Comparison of ENCODE assay signal across 9 cellular contexts in the genomic region with DNA sequence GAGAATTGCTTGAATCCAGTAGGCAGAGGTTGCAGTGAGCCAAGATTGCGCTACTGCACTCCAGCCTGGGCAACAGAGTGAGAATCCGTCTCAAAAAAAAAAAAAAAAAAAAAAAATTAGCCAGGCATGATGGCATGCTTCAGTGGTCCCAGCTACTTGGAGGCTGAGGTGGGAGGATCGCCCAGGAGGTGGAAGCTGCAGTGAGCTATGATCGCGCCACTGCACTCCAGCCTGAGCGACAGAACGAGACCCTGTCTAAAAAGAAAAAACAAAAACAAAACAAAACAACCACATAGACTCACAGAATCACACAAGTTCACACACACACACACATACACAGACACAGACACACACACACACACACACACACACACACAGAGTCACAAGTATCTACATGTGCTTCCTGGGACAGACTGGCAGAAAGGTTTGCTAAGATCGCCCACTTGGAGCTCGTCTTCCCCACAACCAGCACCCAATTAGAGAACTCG. TPM values are rescaled to one million over a fixed set of nuclear protein-coding genes. Genes with fewer than 3 reads are reported as not detected.
DNase-seq lines count a peak whose midpoint lies in the region; ATAC-seq, FAIRE-seq and TF ChIP-seq lines count a peak whose summit lies in the region.
"Not testable (repeated sequence)": the region's sequence is repeated elsewhere in the genome, so short reads cannot be mapped to it uniquely, and the experiment has no call there.
"Had no signal": no experiment of that assay in that cellular context is flagged by ENCODE, and none has a peak within 500 bp of the region (broad histone marks: within the 10 kb centered on the region; RNA-seq: fewer than 3 reads in every experiment).

No MANE protein-coding gene starts in this region.

- H3K4me1 ChIP-seq in HUES6 (ENCODE audit: control insufficient read depth, insufficient read depth, low read length); keratinocyte (ENCODE audit: control insufficient read depth, extremely low read depth, insufficient read depth, low read length): not testable (repeated sequence)
- H3K4me1 ChIP-seq in osteoblast (ENCODE audit: insufficient read depth, low read length), result peaks cover 13% of the 10 kb centered on the region
- peaks cover 10 to 23% of the 10 kb centered on the region in 2 donors for H3K4me1 ChIP-seq in thoracic aorta (ENCODE audit: control insufficient read depth in 1 of 2, low read depth in 2 of 2)

- peaks cover 31% of the 10 kb centered on the region for H3K4me1 Mint-ChIP-seq in CD4-positive, alpha-beta T cell (ENCODE audit: low read depth)
- H3K4me1 Mint-ChIP-seq in activated naive CD8-positive, alpha-beta T cell treated with anti-CD3 and anti-CD28 coated beads for 36 hours, result peaks cover 24% of the 10 kb centered on the region
- peaks cover 14% of the 10 kb centered on the region for H3K4me1 Mint-ChIP-seq in endothelial cell (ENCODE audit: unreplicated experiment)

- H3K79me2 ChIP-seq in keratinocyte (ENCODE audit: control insufficient read depth, insufficient read depth, low read length), result peaks cover 10% of the 10 kb centered on the region
- H3K79me2 ChIP-seq in osteoblast (ENCODE audit: insufficient read depth, low read length), result peaks cover 10% of the 10 kb centered on the region

- H3K9me1 ChIP-seq in keratinocyte (ENCODE audit: control insufficient read depth, extremely low read depth, insufficient read depth, low read length), result not testable (repeated sequence)

- dilution Hi-C loops in keratinocyte (cut with MboI; ENCODE audit: extremely low pct_ligation_motif_present, low sequenced_read_pairs), result not testable (repeated sequence)

- H4K20me1 ChIP-seq in keratinocyte (ENCODE audit: control insufficient read depth, extremely low read depth, insufficient read depth, low read length); osteoblast (ENCODE audit: insufficient read depth, low read length): not testable (repeated sequence)

- intact Hi-C loops in CD4-positive, alpha-beta T cell (cut with DNase I, micrococcal nuclease), result loop anchor here (1.0 to 2.0 kb wide), 3 partner anchors 24 to 66 kb away; a partner anchor contains a TSS

- H3K9me3 ChIP-seq in CD4-positive, alpha-beta T cell (ENCODE audit: control insufficient read depth, low read length); HUES6 (ENCODE audit: control insufficient read depth, insufficient read depth, low read depth, low read length); keratinocyte (ENCODE audit: control insufficient read depth, low read depth, low read length); osteoblast (ENCODE audit: low read depth, low read length); thoracic aorta: not testable (repeated sequence)

- peak overlapping the region; percentile 10 for H3K9ac ChIP-seq in HUES6 (ENCODE audit: low read length)
- not testable (repeated sequence) for H3K9ac ChIP-seq in keratinocyte (ENCODE audit: control insufficient read depth, extremely low read depth, insufficient read depth, low read length)

- peak overlapping the region; percentile 83 for H3K4me3 ChIP-seq in HUES6 (ENCODE audit: low read depth, low read length)
- H3K4me3 ChIP-seq in keratinocyte (ENCODE audit: control insufficient read depth in 2 of 3, extremely low read depth in 1 of 3, insufficient read depth in 2 of 3, low read depth in 1 of 3, low read length in 3 of 3), result peak overlapping the region in 1 of 3 experiments; percentile 40
- peak overlapping the region; percentile 92 for H3K4me3 ChIP-seq in osteoblast (ENCODE audit: insufficient read depth, low read length)
- peak overlapping the region; percentile 83 for H3K4me3 ChIP-seq in thoracic aorta

- H3K36me3 ChIP-seq in HUES6 (ENCODE audit: control insufficient read depth, insufficient read depth, low read length) (peaks cover 13% of the 10 kb centered on the region), keratinocyte (ENCODE audit: control insufficient read depth in 2 of 2, extremely low read depth in 1 of 2, insufficient read depth in 2 of 2, low read length in 2 of 2) (peaks cover 1 to 15% of the 10 kb centered on the region in 2 experiments)
- not testable (repeated sequence) for H3K36me3 ChIP-seq in osteoblast (ENCODE audit: insufficient read depth, low read length); thoracic aorta

- CTCF ChIA-PET in CD4-positive, alpha-beta T cell (lab: Charles Lee), result interaction anchor here (0.8 to 2.6 kb wide), 8 partner anchors 10 to 171 kb away, joined by 3 to 17 read pairs (median 4); a partner anchor contains a TSS

- POLR2A ChIA-PET in CD4-positive, alpha-beta T cell (lab: Charles Lee), result interaction anchor here (0.7 to 2.6 kb wide), 31 partner anchors 9 to 1632 kb away, joined by 3 to 47 read pairs (median 4); a partner anchor contains a TSS

- DNase-seq in CD4-positive, alpha-beta T cell; activated naive CD8-positive, alpha-beta T cell treated with anti-CD3 and anti-CD28 coated beads for 36 hours; endothelial cell (ENCODE audit: low spot score); keratinocyte (ENCODE audit: low read depth, low spot score); osteoblast (ENCODE audit: insufficient read length, low spot score, missing footprints); thoracic aorta (ENCODE audit: low spot score): not testable (repeated sequence)

- H3K36me3 Mint-ChIP-seq in CD4-positive, alpha-beta T cell (ENCODE audit: low read depth), result peaks cover 35% of the 10 kb centered on the region
- peaks cover 16% of the 10 kb centered on the region for H3K36me3 Mint-ChIP-seq in activated naive CD8-positive, alpha-beta T cell treated with anti-CD3 and anti-CD28 coated beads for 36 hours
- not testable (repeated sequence) for H3K36me3 Mint-ChIP-seq in endothelial cell (ENCODE audit: low read depth, unreplicated experiment)

- FAIRE-seq in keratinocyte (lab: Jason Lieb, UNC), result not testable (repeated sequence)

- peak overlapping the region; percentile 67 for H3K27ac ChIP-seq in CD4-positive, alpha-beta T cell (ENCODE audit: low read depth, low read length)
- H3K27ac ChIP-seq in HUES6 (ENCODE audit: low read depth, low read length); keratinocyte (ENCODE audit: control insufficient read depth, insufficient read depth, low read length); osteoblast (ENCODE audit: low read depth, low read length): not testable (repeated sequence)
- peak overlapping the region; percentile 55 to 64 for H3K27ac ChIP-seq in thoracic aorta

- H3K27me3 Mint-ChIP-seq in CD4-positive, alpha-beta T cell; activated naive CD8-positive, alpha-beta T cell treated with anti-CD3 and anti-CD28 coated beads for 36 hours: not testable (repeated sequence)
- peaks cover 11% of the 10 kb centered on the region for H3K27me3 Mint-ChIP-seq in endothelial cell (ENCODE audit: unreplicated experiment)

- peak overlapping the region; percentile 16 for H2AFZ ChIP-seq in keratinocyte (ENCODE audit: control insufficient read depth, low read length)
- peak overlapping the region; percentile 66 for H2AFZ ChIP-seq in osteoblast (ENCODE audit: low read length)

- ATAC-seq in CD4-positive, alpha-beta T cell (ENCODE audit: poor library complexity); SK-N-SH treated with all-trans-retinoic acid at 6 μM for 48 hours; thoracic aorta (ENCODE audit: insufficient number of reproducible peaks, low FRiP score, low read depth): not testable (repeated sequence)

- H3K27ac Mint-ChIP-seq in CD4-positive, alpha-beta T cell, result peak overlapping the region; percentile 90
- peak overlapping the region; percentile 94 for H3K27ac Mint-ChIP-seq in activated naive CD8-positive, alpha-beta T cell treated with anti-CD3 and anti-CD28 coated beads for 36 hours
- peak overlapping the region; percentile 37 for H3K27ac Mint-ChIP-seq in endothelial cell (ENCODE audit: unreplicated experiment)

- not testable (repeated sequence) for H3K9me3 Mint-ChIP-seq in CD4-positive, alpha-beta T cell; activated naive CD8-positive, alpha-beta T cell treated with anti-CD3 and anti-CD28 coated beads for 36 hours; endothelial cell (ENCODE audit: unreplicated experiment)

- not testable (repeated sequence) for H3K27me3 ChIP-seq in CD4-positive, alpha-beta T cell (ENCODE audit: control insufficient read depth, insufficient read depth, low read length); keratinocyte (ENCODE audit: control insufficient read depth, extremely low read depth, insufficient read depth, low read length); thoracic aorta (replicated peaks; ENCODE audit: insufficient read depth)
- peaks cover 25% of the 10 kb centered on the region for H3K27me3 ChIP-seq in HUES6 (ENCODE audit: control insufficient read depth, insufficient read depth, low read length)
- peaks cover 12% of the 10 kb centered on the region for H3K27me3 ChIP-seq in osteoblast (ENCODE audit: insufficient read depth, low read length)

- H3K4me2 ChIP-seq in keratinocyte (ENCODE audit: control insufficient read depth, extremely low read depth, insufficient read depth, low read depth, low read length) (peak overlapping the region; percentile 69), osteoblast (ENCODE audit: insufficient read depth, low read length) (peak overlapping the region; percentile 98)

- H3K4me3 Mint-ChIP-seq in CD4-positive, alpha-beta T cell, result peak overlapping the region; percentile 96
- H3K4me3 Mint-ChIP-seq in activated naive CD8-positive, alpha-beta T cell treated with anti-CD3 and anti-CD28 coated beads for 36 hours, result peak overlapping the region; percentile 97
- peak overlapping the region; percentile 97 for H3K4me3 Mint-ChIP-seq in endothelial cell (ENCODE audit: unreplicated experiment)

- not testable (repeated sequence) for TF ChIP-seq CTCF in CD4-positive, alpha-beta T cell (IDR thresholded peaks at IDR 0.05); endothelial cell (IDR thresholded peaks at IDR 0.05; ENCODE audit: unreplicated experiment); keratinocyte (optimal IDR thresholded peaks at IDR 0.05 in 1 of 3, IDR thresholded peaks at IDR 0.05 in 1 of 3, conservative IDR thresholded peaks at IDR 0.05 in 1 of 3; ENCODE audit: extremely low read depth in 1 of 3, insufficient read depth in 2 of 3, low read length in 3 of 3); osteoblast (IDR thresholded peaks at IDR 0.05; ENCODE audit: extremely low read depth, low read depth, low read length); thoracic aorta (IDR thresholded peaks at IDR 0.05)

RNA-seq across cellular contexts. Expression of a gene that starts 0.6 kb away (rescaled TPM):
- 10 to 100 TPM; 39.2 to 42.1 TPM for total RNA-seq in CD4-positive, alpha-beta T cell
- 10 to 100 TPM; 41.2 to 42.5 TPM for total RNA-seq in activated naive CD8-positive, alpha-beta T cell treated with anti-CD3 and anti-CD28 coated beads for 36 hours
- total RNA-seq in endothelial cell (ENCODE audit: unreplicated experiment) (20.0 TPM), osteoblast (23.0 and 31.1 TPM in 2 replicates), thoracic aorta (10 to 100 TPM; 30.2 to 60.7 TPM)
- 9.9 to 16.8 TPM (median 11.5 TPM) in 3 replicates for polyA plus RNA-seq in keratinocyte
- 6.5 TPM for polyA plus RNA-seq in keratinocyte (2011; ENCODE audit: low read depth)
- polyA plus RNA-seq in keratinocyte (2011; cell fraction: cytosol; rRNA removed), result 8.2 and 17.7 TPM in 2 replicates
- polyA plus RNA-seq in keratinocyte (2011; cell fraction: nucleus; rRNA removed), result 17.5 and 18.0 TPM in 2 replicates
- 8.5 and 20.3 TPM in 2 replicates for polyA plus RNA-seq in keratinocyte (2012; ENCODE audit: low replicate concordance)
- polyA minus RNA-seq in keratinocyte, result 9.1 to 19.6 TPM (median 12.8 TPM) in 3 replicates
- 13.8 TPM for polyA minus RNA-seq in keratinocyte (2011; cell fraction: cytosol; rRNA and poly(A)+ RNA removed)
- polyA minus RNA-seq in keratinocyte (2011; cell fraction: nucleus; rRNA and poly(A)+ RNA removed), result 7.6 and 9.6 TPM in 2 replicates

RNA-seq across cellular contexts. Expression of a gene that starts 3.3 kb away (rescaled TPM):
- not detected for total RNA-seq in CD4-positive, alpha-beta T cell
- total RNA-seq in activated naive CD8-positive, alpha-beta T cell treated with anti-CD3 and anti-CD28 coated beads for 36 hours, result under 1 TPM; 0.34 to 0.39 TPM
- 0.54 TPM for total RNA-seq in endothelial cell (ENCODE audit: unreplicated experiment)
- not detected in 3 replicates for polyA plus RNA-seq in keratinocyte
- not detected for polyA plus RNA-seq in keratinocyte (2011; ENCODE audit: low read depth)
- polyA plus RNA-seq in keratinocyte (2011; cell fraction: cytosol; rRNA removed), result not detected in 2 replicates
- polyA plus RNA-seq in keratinocyte (2011; cell fraction: nucleus; rRNA removed), result 0.06 TPM in 1 of 2 replicates, not detected in the other
- not detected in 2 replicates for polyA plus RNA-seq in keratinocyte (2012; ENCODE audit: low replicate concordance)
- polyA minus RNA-seq in keratinocyte, result not detected in 3 replicates
- polyA minus RNA-seq in keratinocyte (2011; cell fraction: cytosol; rRNA and poly(A)+ RNA removed), result not detected
- polyA minus RNA-seq in keratinocyte (2011; cell fraction: nucleus; rRNA and poly(A)+ RNA removed), result not detected in 2 replicates
- total RNA-seq in osteoblast, result not detected in 2 replicates
- not detected for total RNA-seq in thoracic aorta
- total RNA-seq: myocyte had no signal

RNA-seq across cellular contexts. Expression of a gene that starts 9.1 kb away (rescaled TPM):
- total RNA-seq in CD4-positive, alpha-beta T cell, result 10 to 100 TPM; 10.4 to 11.1 TPM
- 10 to 100 TPM; 21.5 to 22.2 TPM for total RNA-seq in activated naive CD8-positive, alpha-beta T cell treated with anti-CD3 and anti-CD28 coated beads for 36 hours
- 12.2 TPM for total RNA-seq in endothelial cell (ENCODE audit: unreplicated experiment)
- 23.5 to 38.3 TPM (median 27.2 TPM) in 3 replicates for polyA plus RNA-seq in keratinocyte
- polyA plus RNA-seq in keratinocyte (2011; ENCODE audit: low read depth), result 12.9 TPM
- 15.1 and 19.5 TPM in 2 replicates for polyA plus RNA-seq in keratinocyte (2011; cell fraction: cytosol; rRNA removed)
- polyA plus RNA-seq in keratinocyte (2011; cell fraction: nucleus; rRNA removed), result 25.0 and 32.5 TPM in 2 replicates
- polyA plus RNA-seq in keratinocyte (2012; ENCODE audit: low replicate concordance), result 23.8 and 31.5 TPM in 2 replicates
- polyA minus RNA-seq in keratinocyte, result 18.2 to 25.2 TPM (median 24.0 TPM) in 3 replicates
- polyA minus RNA-seq in keratinocyte (2011; cell fraction: cytosol; rRNA and poly(A)+ RNA removed), result 25.3 TPM
- 21.4 and 26.1 TPM in 2 replicates for polyA minus RNA-seq in keratinocyte (2011; cell fraction: nucleus; rRNA and poly(A)+ RNA removed)
- total RNA-seq in osteoblast, result 48.1 and 61.0 TPM in 2 replicates
- total RNA-seq in thoracic aorta, result 10 to 100 TPM; 24.0 to 53.3 TPM

RNA-seq across cellular contexts. Expression of a gene that starts 28.8 kb away (rescaled TPM):
- total RNA-seq in CD4-positive, alpha-beta T cell, result 1 to 10 TPM; 2.1 to 3.5 TPM
- 1 to 10 TPM; 1.8 to 2.7 TPM for total RNA-seq in activated naive CD8-positive, alpha-beta T cell treated with anti-CD3 and anti-CD28 coated beads for 36 hours
- not detected for total RNA-seq in endothelial cell (ENCODE audit: unreplicated experiment)
- 0.07 to 0.10 TPM in 2 of 3 replicates, not detected in the other for polyA plus RNA-seq in keratinocyte
- 0.92 TPM for polyA plus RNA-seq in keratinocyte (2011; ENCODE audit: low read depth)
- 0.08 TPM in 1 of 2 replicates, not detected in the other for polyA plus RNA-seq in keratinocyte (2011; cell fraction: cytosol; rRNA removed)
- 0.15 and 0.19 TPM in 2 replicates for polyA plus RNA-seq in keratinocyte (2011; cell fraction: nucleus; rRNA removed)
- 0.11 and 1.2 TPM in 2 replicates for polyA plus RNA-seq in keratinocyte (2012; ENCODE audit: low replicate concordance)
- polyA minus RNA-seq in keratinocyte, result not detected in 3 replicates
- polyA minus RNA-seq in keratinocyte (2011; cell fraction: cytosol; rRNA and poly(A)+ RNA removed), result not detected
- polyA minus RNA-seq in keratinocyte (2011; cell fraction: nucleus; rRNA and poly(A)+ RNA removed), result not detected in 2 replicates
- 0.29 TPM in 1 of 2 replicates, not detected in the other for total RNA-seq in osteoblast
- not detected for total RNA-seq in thoracic aorta

RNA-seq across cellular contexts. Expression of a gene that starts 43.2 kb away (rescaled TPM):
- 10 to 100 TPM; 17.2 TPM for total RNA-seq in CD4-positive, alpha-beta T cell
- 100 to 1,000 TPM; 166 to 167 TPM for total RNA-seq in activated naive CD8-positive, alpha-beta T cell treated with anti-CD3 and anti-CD28 coated beads for 36 hours
- total RNA-seq in endothelial cell (ENCODE audit: unreplicated experiment) (45.8 TPM), osteoblast (41.0 and 47.8 TPM in 2 replicates), thoracic aorta (10 to 100 TPM; 31.8 to 76.8 TPM)
- 29.9 to 68.7 TPM (median 30.9 TPM) in 3 replicates for polyA plus RNA-seq in keratinocyte
- polyA plus RNA-seq in keratinocyte (2011; ENCODE audit: low read depth), result 22.0 TPM
- 24.6 and 39.9 TPM in 2 replicates for polyA plus RNA-seq in keratinocyte (2011; cell fraction: cytosol; rRNA removed)
- 64.7 and 72.5 TPM in 2 replicates for polyA plus RNA-seq in keratinocyte (2011; cell fraction: nucleus; rRNA removed)
- polyA plus RNA-seq in keratinocyte (2012; ENCODE audit: low replicate concordance), result 49.0 and 90.2 TPM in 2 replicates
- 25.3 to 136 TPM (median 29.6 TPM) in 3 replicates for polyA minus RNA-seq in keratinocyte
- 30.7 TPM for polyA minus RNA-seq in keratinocyte (2011; cell fraction: cytosol; rRNA and poly(A)+ RNA removed)
- 16.6 and 19.2 TPM in 2 replicates for polyA minus RNA-seq in keratinocyte (2011; cell fraction: nucleus; rRNA and poly(A)+ RNA removed)

Comparison
In these comparisons a context has a peak if more than half of its experiments do, and no peak if none do; other contexts are left out.
1. H3K27ac Mint-ChIP-seq: peak in every context shown above with its lines; median percentile 94 in activated naive CD8-positive, alpha-beta T cell treated with anti-CD3 and anti-CD28 coated beads for 36 hours; 90 in CD4-positive, alpha-beta T cell; 37 in endothelial cell.